In the genomic region with DNA sequence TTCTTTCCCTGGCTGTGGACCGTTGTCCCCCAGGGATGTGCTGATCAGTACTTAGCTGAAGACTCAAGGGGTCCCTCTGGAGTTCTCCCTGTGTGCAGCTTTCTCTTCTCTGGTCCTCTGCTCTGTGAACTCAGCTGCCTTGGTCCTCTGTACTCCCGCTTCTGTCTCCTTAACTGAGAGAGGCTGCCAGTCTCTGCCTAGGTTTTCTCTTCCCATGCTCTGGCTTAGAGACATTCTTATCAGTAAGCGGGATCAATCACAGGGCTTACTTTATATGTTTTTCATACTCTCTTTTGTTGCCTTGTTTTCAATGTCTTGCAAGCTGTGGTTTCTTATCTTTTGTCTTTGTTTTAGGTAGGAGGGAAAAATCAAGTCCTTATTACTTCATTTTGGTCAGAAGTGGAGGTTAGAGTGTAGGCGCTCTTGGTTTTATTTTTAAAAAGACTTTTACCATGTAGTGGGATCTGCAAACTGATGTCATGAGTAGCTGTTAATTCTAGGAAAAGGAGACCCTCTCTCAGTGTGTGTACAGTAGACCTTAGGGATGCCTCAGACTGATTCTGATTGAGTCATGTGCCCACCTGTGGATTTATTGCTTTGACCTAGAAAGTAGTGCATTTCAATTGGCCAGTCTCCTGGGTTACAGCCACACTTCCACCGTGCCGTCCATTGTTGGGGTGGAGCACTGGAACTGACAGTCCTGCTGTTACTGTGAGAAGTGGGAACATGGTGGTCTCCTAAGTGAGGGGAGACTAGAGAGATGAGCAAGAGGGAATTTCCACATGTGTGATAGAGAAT, we compare ENCODE assay signal across 1 cellular context.
TF ChIP-seq lines count a peak whose summit lies in the region.

No MANE protein-coding gene starts in this region.

TF ChIP-seq in GM23338, 12 proteins besides CTCF, POLR2A, EP300 and RAD21 (continued from another document):
- TF ChIP-seq ETS1 (IDR thresholded peaks at IDR 0.05) (no peak), EZH2 (IDR thresholded peaks at IDR 0.05; ENCODE audit: low read depth, unreplicated experiment) (no peak), POLR2AphosphoS5 (IDR thresholded peaks at IDR 0.05; ENCODE audit: low read depth) (no peak), NANOG (IDR thresholded peaks at IDR 0.05; ENCODE audit: borderline replicate concordance) (no peak), ZNF462 (CRISPR knock-in tag; IDR thresholded peaks at IDR 0.05) (no peak), EZH2phosphoT487 (IDR thresholded peaks at IDR 0.05; ENCODE audit: unreplicated experiment) (no peak), ZNF114 (CRISPR knock-in tag; IDR thresholded peaks at IDR 0.05) (no peak), JUNB (IDR thresholded peaks at IDR 0.05; ENCODE audit: unreplicated experiment) (no peak), ZNF331 (CRISPR knock-in tag; IDR thresholded peaks at IDR 0.05; ENCODE audit: low read depth) (no peak)
